ENCODE assay signal across 8 cellular contexts in genomic region chr11:73236879-73237278, GRCh38. TPM values are rescaled to one million over a fixed set of nuclear protein-coding genes. Genes with fewer than 3 reads are reported as not detected.
DNase-seq lines count a peak whose midpoint lies in the region; ATAC-seq and FAIRE-seq lines count a peak whose summit lies in the region.

No MANE protein-coding gene starts in this region.

- no peaks in the 10 kb centered on the region for H3K27me3 ChIP-seq in small intestine (ENCODE audit: control insufficient read depth in 2 of 2, insufficient read depth in 2 of 2, low read length in 2 of 2)

- H3K27ac ChIP-seq in small intestine (ENCODE audit: low read depth in 1 of 2, low read length in 1 of 2), result no peak overlapping the region

- H3K4me1 ChIP-seq in small intestine (ENCODE audit: control insufficient read depth in 2 of 2, insufficient read depth in 1 of 2, low read depth in 1 of 2, low read length in 1 of 2), result no peaks in the 10 kb centered on the region

- FAIRE-seq in small intestine (lab: Jason Lieb, UNC), result no peak

- H3K4me3 ChIP-seq in small intestine (ENCODE audit: low read depth in 1 of 2, low read length in 2 of 2), result no peak overlapping the region

- H3K36me3 ChIP-seq in small intestine (ENCODE audit: control insufficient read depth in 2 of 2, insufficient read depth in 2 of 2, low read length in 2 of 2), result peaks cover 0 to 2% of the 10 kb centered on the region in 2 donors

- peak; percentile 52 for ATAC-seq in Right ventricle myocardium superior (ENCODE audit: poor library complexity)
- no peak for ATAC-seq in HG02973 (IDR thresholded peaks at IDR 0.05; ENCODE audit: unreplicated experiment)

- peak; percentile 40 for DNase-seq in EH (ENCODE audit: low read depth)
- peak; percentile 51 for DNase-seq in HPDE6-E6E7 (ENCODE audit: extremely low spot score)
- peak; percentile 4 for DNase-seq in activated CD4-positive, alpha-beta T cell treated with anti-CD3 and anti-CD28 coated beads, Interleukin-2, amount 50 U/mL, for 1 hour
- DNase-seq in Right ventricle myocardium superior, result peak; percentile 62
- peak; percentile 57 for DNase-seq in small intestine
- DNase-seq in NCI-H2171 (lab: John Stamatoyannopoulos, UW), result no peak
- DNase-seq in NCI-H774 (lab: John Stamatoyannopoulos, UW), result no peak

- WGBS in small intestine, 3 donors, result 40 to 48% (median 44%) methylated on average over 5 of the region's 5 CpGs

- intact Hi-C loops in Right ventricle myocardium superior (cut with DNase I), result loop anchor here (5.0 kb wide), 2 partner anchors 50 to 405 kb away; no protein-coding TSS in a partner anchor

- no peaks in the 10 kb centered on the region for H3K9me3 ChIP-seq in small intestine (ENCODE audit: control insufficient read depth, low read depth)

RNA-seq across cellular contexts. Expression of gene P2RY2, which starts 18.8 kb away (rescaled TPM):
- total RNA-seq in Right ventricle myocardium superior, result 22.5 TPM
- polyA plus RNA-seq in small intestine, result 1 to 10 TPM; 4.1 to 6.5 (median 4.7) TPM

RNA-seq across cellular contexts. Expression of gene P2RY6, which starts 35.3 kb away (rescaled TPM):
- 2.1 TPM for total RNA-seq in Right ventricle myocardium superior
- polyA plus RNA-seq in small intestine, result 1 to 10 TPM in 2 of 3 donors, under 1 TPM in 1; 0.67 to 4.3 (median 1.9) TPM

Comparison
In these comparisons a context has a peak if more than half of its experiments do, and no peak if none do; other contexts are left out.
1. DNase-seq: peak in EH (single experiment), HPDE6-E6E7 (single experiment), activated CD4-positive, alpha-beta T cell treated with anti-CD3 and anti-CD28 coated beads, Interleukin-2, amount 50 U/mL, for 1 hour (single experiment), Right ventricle myocardium superior (single experiment) and small intestine (single experiment); none in NCI-H2171 (single experiment) and NCI-H774 (single experiment).